1 cellular context compared by ENCODE assay signal in the genomic region with DNA sequence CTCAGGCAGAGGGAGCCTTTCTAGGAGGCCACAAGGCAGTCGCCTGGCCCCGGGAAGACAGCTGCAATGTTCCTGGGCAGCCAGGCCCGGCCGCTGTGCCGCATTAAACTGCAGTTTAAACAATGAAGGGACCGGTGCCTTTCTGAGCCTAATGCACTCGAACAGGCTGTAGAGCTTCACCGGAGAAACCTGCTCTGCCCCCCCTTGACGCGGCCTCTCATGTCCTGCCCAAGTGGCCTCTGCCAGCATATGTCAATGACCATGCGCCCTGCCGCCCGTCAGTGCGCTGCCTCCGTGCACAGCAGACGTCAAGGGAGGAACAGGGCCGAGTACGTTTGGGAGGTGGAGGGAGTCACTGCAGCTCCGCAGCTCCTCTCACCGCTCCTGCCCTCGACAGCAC.
TF ChIP-seq lines count a peak whose summit lies in the region.

No MANE protein-coding gene starts in this region.

TF ChIP-seq in GM23338, 12 proteins besides CTCF, POLR2A, EP300 and RAD21:
- TF ChIP-seq JUNB (IDR thresholded peaks at IDR 0.05; ENCODE audit: unreplicated experiment): no peak
- TF ChIP-seq, protein P1, sequence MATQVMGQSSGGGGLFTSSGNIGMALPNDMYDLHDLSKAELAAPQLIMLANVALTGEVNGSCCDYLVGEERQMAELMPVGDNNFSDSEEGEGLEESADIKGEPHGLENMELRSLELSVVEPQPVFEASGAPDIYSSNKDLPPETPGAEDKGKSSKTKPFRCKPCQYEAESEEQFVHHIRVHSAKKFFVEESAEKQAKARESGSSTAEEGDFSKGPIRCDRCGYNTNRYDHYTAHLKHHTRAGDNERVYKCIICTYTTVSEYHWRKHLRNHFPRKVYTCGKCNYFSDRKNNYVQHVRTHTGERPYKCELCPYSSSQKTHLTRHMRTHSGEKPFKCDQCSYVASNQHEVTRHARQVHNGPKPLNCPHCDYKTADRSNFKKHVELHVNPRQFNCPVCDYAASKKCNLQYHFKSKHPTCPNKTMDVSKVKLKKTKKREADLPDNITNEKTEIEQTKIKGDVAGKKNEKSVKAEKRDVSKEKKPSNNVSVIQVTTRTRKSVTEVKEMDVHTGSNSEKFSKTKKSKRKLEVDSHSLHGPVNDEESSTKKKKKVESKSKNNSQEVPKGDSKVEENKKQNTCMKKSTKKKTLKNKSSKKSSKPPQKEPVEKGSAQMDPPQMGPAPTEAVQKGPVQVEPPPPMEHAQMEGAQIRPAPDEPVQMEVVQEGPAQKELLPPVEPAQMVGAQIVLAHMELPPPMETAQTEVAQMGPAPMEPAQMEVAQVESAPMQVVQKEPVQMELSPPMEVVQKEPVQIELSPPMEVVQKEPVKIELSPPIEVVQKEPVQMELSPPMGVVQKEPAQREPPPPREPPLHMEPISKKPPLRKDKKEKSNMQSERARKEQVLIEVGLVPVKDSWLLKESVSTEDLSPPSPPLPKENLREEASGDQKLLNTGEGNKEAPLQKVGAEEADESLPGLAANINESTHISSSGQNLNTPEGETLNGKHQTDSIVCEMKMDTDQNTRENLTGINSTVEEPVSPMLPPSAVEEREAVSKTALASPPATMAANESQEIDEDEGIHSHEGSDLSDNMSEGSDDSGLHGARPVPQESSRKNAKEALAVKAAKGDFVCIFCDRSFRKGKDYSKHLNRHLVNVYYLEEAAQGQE (IDR thresholded peaks at IDR 0.05; ENCODE audit: unreplicated experiment): no peak
- TF ChIP-seq ZNF114 (CRISPR knock-in tag; IDR thresholded peaks at IDR 0.05): no peak
- TF ChIP-seq, protein P2, sequence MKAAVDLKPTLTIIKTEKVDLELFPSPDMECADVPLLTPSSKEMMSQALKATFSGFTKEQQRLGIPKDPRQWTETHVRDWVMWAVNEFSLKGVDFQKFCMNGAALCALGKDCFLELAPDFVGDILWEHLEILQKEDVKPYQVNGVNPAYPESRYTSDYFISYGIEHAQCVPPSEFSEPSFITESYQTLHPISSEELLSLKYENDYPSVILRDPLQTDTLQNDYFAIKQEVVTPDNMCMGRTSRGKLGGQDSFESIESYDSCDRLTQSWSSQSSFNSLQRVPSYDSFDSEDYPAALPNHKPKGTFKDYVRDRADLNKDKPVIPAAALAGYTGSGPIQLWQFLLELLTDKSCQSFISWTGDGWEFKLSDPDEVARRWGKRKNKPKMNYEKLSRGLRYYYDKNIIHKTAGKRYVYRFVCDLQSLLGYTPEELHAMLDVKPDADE (IDR thresholded peaks at IDR 0.05): no peak
- no peak for TF ChIP-seq EZH2phosphoT487 (IDR thresholded peaks at IDR 0.05; ENCODE audit: unreplicated experiment)
- TF ChIP-seq POLR2AphosphoS5 (IDR thresholded peaks at IDR 0.05; ENCODE audit: low read depth): no peak
- TF ChIP-seq CREB1 (CRISPR knock-in tag; IDR thresholded peaks at IDR 0.05; ENCODE audit: low read depth): no peak
- no peak for TF ChIP-seq ZNF331 (CRISPR knock-in tag; IDR thresholded peaks at IDR 0.05; ENCODE audit: low read depth)
- no peak for TF ChIP-seq NANOG (IDR thresholded peaks at IDR 0.05; ENCODE audit: borderline replicate concordance)
- no peak for TF ChIP-seq STAT1 (IDR thresholded peaks at IDR 0.05; ENCODE audit: unreplicated experiment)
- TF ChIP-seq, protein P3, sequence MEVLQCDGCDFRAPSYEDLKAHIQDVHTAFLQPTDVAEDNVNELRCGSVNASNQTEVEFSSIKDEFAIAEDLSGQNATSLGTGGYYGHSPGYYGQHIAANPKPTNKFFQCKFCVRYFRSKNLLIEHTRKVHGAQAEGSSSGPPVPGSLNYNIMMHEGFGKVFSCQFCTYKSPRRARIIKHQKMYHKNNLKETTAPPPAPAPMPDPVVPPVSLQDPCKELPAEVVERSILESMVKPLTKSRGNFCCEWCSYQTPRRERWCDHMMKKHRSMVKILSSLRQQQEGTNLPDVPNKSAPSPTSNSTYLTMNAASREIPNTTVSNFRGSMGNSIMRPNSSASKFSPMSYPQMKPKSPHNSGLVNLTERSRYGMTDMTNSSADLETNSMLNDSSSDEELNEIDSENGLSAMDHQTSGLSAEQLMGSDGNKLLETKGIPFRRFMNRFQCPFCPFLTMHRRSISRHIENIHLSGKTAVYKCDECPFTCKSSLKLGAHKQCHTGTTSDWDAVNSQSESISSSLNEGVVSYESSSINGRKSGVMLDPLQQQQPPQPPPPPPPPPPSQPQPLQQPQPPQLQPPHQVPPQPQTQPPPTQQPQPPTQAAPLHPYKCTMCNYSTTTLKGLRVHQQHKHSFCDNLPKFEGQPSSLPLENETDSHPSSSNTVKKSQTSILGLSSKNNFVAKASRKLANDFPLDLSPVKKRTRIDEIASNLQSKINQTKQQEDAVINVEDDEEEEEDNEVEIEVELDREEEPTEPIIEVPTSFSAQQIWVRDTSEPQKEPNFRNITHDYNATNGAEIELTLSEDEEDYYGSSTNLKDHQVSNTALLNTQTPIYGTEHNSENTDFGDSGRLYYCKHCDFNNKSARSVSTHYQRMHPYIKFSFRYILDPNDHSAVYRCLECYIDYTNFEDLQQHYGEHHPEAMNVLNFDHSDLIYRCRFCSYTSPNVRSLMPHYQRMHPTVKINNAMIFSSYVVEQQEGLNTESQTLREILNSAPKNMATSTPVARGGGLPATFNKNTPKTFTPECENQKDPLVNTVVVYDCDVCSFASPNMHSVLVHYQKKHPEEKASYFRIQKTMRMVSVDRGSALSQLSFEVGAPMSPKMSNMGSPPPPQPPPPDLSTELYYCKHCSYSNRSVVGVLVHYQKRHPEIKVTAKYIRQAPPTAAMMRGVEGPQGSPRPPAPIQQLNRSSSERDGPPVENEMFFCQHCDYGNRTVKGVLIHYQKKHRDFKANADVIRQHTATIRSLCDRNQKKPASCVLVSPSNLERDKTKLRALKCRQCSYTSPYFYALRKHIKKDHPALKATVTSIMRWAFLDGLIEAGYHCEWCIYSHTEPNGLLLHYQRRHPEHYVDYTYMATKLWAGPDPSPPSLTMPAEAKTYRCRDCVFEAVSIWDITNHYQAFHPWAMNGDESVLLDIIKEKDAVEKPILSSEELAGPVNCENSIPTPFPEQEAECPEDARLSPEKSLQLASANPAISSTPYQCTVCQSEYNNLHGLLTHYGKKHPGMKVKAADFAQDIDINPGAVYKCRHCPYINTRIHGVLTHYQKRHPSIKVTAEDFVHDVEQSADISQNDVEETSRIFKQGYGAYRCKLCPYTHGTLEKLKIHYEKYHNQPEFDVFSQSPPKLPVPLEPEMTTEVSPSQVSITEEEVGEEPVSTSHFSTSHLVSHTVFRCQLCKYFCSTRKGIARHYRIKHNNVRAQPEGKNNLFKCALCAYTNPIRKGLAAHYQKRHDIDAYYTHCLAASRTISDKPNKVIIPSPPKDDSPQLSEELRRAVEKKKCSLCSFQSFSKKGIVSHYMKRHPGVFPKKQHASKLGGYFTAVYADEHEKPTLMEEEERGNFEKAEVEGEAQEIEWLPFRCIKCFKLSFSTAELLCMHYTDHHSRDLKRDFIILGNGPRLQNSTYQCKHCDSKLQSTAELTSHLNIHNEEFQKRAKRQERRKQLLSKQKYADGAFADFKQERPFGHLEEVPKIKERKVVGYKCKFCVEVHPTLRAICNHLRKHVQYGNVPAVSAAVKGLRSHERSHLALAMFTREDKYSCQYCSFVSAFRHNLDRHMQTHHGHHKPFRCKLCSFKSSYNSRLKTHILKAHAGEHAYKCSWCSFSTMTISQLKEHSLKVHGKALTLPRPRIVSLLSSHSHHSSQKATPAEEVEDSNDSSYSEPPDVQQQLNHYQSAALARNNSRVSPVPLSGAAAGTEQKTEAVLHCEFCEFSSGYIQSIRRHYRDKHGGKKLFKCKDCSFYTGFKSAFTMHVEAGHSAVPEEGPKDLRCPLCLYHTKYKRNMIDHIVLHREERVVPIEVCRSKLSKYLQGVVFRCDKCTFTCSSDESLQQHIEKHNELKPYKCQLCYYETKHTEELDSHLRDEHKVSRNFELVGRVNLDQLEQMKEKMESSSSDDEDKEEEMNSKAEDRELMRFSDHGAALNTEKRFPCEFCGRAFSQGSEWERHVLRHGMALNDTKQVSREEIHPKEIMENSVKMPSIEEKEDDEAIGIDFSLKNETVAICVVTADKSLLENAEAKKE (CRISPR knock-in tag; IDR thresholded peaks at IDR 0.05): no peak
- TF ChIP-seq EZH2 (IDR thresholded peaks at IDR 0.05; ENCODE audit: low read depth, unreplicated experiment): no peak
